9 cellular contexts compared by ENCODE assay signal in genomic region chr17:38885044-38885727, GRCh38. TPM values are rescaled to one million over a fixed set of nuclear protein-coding genes. Genes with fewer than 3 reads are reported as not detected.
DNase-seq lines count a peak whose midpoint lies in the region; ATAC-seq, FAIRE-seq and TF ChIP-seq lines count a peak whose summit lies in the region.
"Had no signal": no experiment of that assay in that cellular context is flagged by ENCODE, and none has a peak within 500 bp of the region (broad histone marks: within the 10 kb centered on the region; RNA-seq: fewer than 3 reads in every experiment).

No MANE protein-coding gene starts in this region.

- peaks cover 51 to 94% (median 91%) of the 10 kb centered on the region in 4 donors for H3K4me1 Mint-ChIP-seq in naive thymus-derived CD8-positive, alpha-beta T cell

- TF ChIP-seq RAD21 in A549 (conservative IDR thresholded peaks at IDR 0.05 in 1 of 2, IDR thresholded peaks at IDR 0.05 in 1 of 2) = no peak

- TF ChIP-seq CTCF in A549 (IDR thresholded peaks at IDR 0.05) = no peak

- peak overlapping the region; percentile 61 to 87 (median 78) for H3K4me3 Mint-ChIP-seq in naive thymus-derived CD8-positive, alpha-beta T cell

- H3K4me3 ChIP-seq in A549 (no peak overlapping the region), HUES48 (ENCODE audit: low read depth, low read length) (no peak overlapping the region), duodenal mucosa (ENCODE audit: low read depth in 1 of 2, low read length in 2 of 2) (peak overlapping the region; percentile 8 to 51)

- H3K27ac Mint-ChIP-seq in naive thymus-derived CD8-positive, alpha-beta T cell = peak overlapping the region; percentile 87 to 99 (median 94)

- TF ChIP-seq POLR2A in A549 (IDR thresholded peaks at IDR 0.05; ENCODE audit: low read length) = no peak

- FAIRE-seq in A549 (lab: Jason Lieb, UNC) = no peak

- H3K9ac ChIP-seq in HUES48 (ENCODE audit: low read depth, low read length) = no peak overlapping the region
- peak overlapping the region; percentile 30 to 38 for H3K9ac ChIP-seq in duodenal mucosa (ENCODE audit: low read depth in 1 of 2, low read length in 2 of 2)

- TF ChIP-seq EP300 in A549 (IDR thresholded peaks at IDR 0.05) = no peak

- H3K9me3 Mint-ChIP-seq in naive thymus-derived CD8-positive, alpha-beta T cell = no peaks in the 10 kb centered on the region

- DNase-seq in A549 (ENCODE audit: low read depth in 1 of 2, low spot score in 1 of 2) = no peak
- no peak for DNase-seq in naive thymus-derived CD8-positive, alpha-beta T cell
- DNase-seq in AG08396 (ENCODE audit: low spot score) = no peak
- DNase-seq in NCI-H1092 (lab: John Stamatoyannopoulos, UW) = no peak
- DNase-seq in NCI-H1092 treated with DMSO at 0.1 percent for 48 hours (lab: John Stamatoyannopoulos, UW) = no peak

- H3K27ac ChIP-seq in A549 (peak overlapping the region in 1 of 2 experiments; percentile 57; a peak in 3 of 6 replicates), HUES48 (ENCODE audit: low read depth, low read length) (peak overlapping the region; percentile 41), duodenal mucosa (ENCODE audit: low read depth, low read length) (peak overlapping the region; percentile 0)
- H3K27ac ChIP-seq: epithelial cell of prostate had no signal

- H3K27me3 ChIP-seq in HUES48 (ENCODE audit: control insufficient read depth, insufficient read depth, low read length) = no peaks in the 10 kb centered on the region
- H3K27me3 ChIP-seq in duodenal mucosa (ENCODE audit: control insufficient read depth in 1 of 2, insufficient read depth in 2 of 2, low read length in 2 of 2) = no peaks in the 10 kb centered on the region

- peaks cover 0 to 2% (median 0%) of the 10 kb centered on the region in 5 donors for H3K27me3 Mint-ChIP-seq in naive thymus-derived CD8-positive, alpha-beta T cell

- ATAC-seq in A549 (no peak), HG03175 (IDR thresholded peaks at IDR 0.05; ENCODE audit: unreplicated experiment) (no peak)
- ATAC-seq in naive thymus-derived CD8-positive, alpha-beta T cell = no peak

- POLR2A ChIA-PET in A549 (lab: Yijun Ruan, JAX) = no interaction called here
- POLR2A ChIA-PET in naive thymus-derived CD8-positive, alpha-beta T cell (lab: Charles Lee) = interaction anchor here (0.6 to 5.8 kb wide), 9 partner anchors 8 to 91 kb away, joined by 3 to 113 read pairs (median 3); partner anchors contain the start of genes LASP1 and RPL23

- H3K4me2 ChIP-seq in A549 = peak overlapping the region; percentile 17; the same call in 1 of the 3 replicates

- CTCF ChIA-PET in A549 (lab: Yijun Ruan, JAX) = interaction anchor here (1.0 to 2.8 kb wide), 6 partner anchors 12 to 268 kb away, joined by 3 to 19 read pairs (median 4); partner anchors contain the start of genes FBXO47 and LASP1

- peaks cover 80% of the 10 kb centered on the region for H3K4me1 ChIP-seq in A549
- peaks cover 38% of the 10 kb centered on the region for H3K4me1 ChIP-seq in HUES48 (ENCODE audit: control insufficient read depth, insufficient read depth, low read length)
- H3K4me1 ChIP-seq in duodenal mucosa (ENCODE audit: control insufficient read depth in 1 of 2, insufficient read depth in 2 of 2, low read length in 2 of 2) = peaks cover 80 to 87% of the 10 kb centered on the region in 2 donors

- peaks cover 0 to 55% (median 2%) of the 10 kb centered on the region in 3 donors for H3K36me3 Mint-ChIP-seq in naive thymus-derived CD8-positive, alpha-beta T cell

- WGBS in A549 (ENCODE audit: missing lambda C conversion rate) = 83% methylated on average over 9 of the region's 9 CpGs

- H3K9me3 ChIP-seq in A549 = no peaks in the 10 kb centered on the region
- no peaks in the 10 kb centered on the region for H3K9me3 ChIP-seq in HUES48 (ENCODE audit: control insufficient read depth, insufficient read depth, low read length)
- H3K9me3 ChIP-seq in duodenal mucosa (ENCODE audit: control insufficient read depth in 1 of 2, low read length in 2 of 2) = no peaks in the 10 kb centered on the region

- H3K36me3 ChIP-seq in HUES48 (ENCODE audit: control insufficient read depth, insufficient read depth, low read length) = peaks cover 50% of the 10 kb centered on the region
- H3K36me3 ChIP-seq in duodenal mucosa (ENCODE audit: control insufficient read depth in 1 of 2, insufficient read depth in 2 of 2, low read length in 2 of 2) = peaks cover 20 to 49% of the 10 kb centered on the region in 2 donors

TF ChIP-seq in A549, 52 proteins besides CTCF, POLR2A, EP300 and RAD21:
- TF ChIP-seq KDM1A (IDR thresholded peaks at IDR 0.05; ENCODE audit: low read depth) = peak; percentile 62; the same call in 1 of the 2 replicates
- TF ChIP-seq FOSL2 (IDR thresholded peaks at IDR 0.05) = no peak
- no peak for TF ChIP-seq FOSL2 (CRISPR knock-in tag; IDR thresholded peaks at IDR 0.05)

RNA-seq across cellular contexts. Expression of gene LASP1, which starts 15.3 kb away (rescaled TPM):
- 145 and 152 TPM in 2 replicates for polyA plus RNA-seq in A549 (2011; rRNA removed)
- 201 and 252 TPM in 2 replicates for polyA plus RNA-seq in A549 (2012; cell fraction: cytosol; rRNA removed)
- 247 and 316 TPM in 2 replicates for polyA plus RNA-seq in A549 (2012; cell fraction: nucleus; rRNA removed)
- polyA plus RNA-seq in A549 (2017; fragmentation: RNase III; extraction: RNeasy Plus Mini Kit Qiagen cat#74134 plus additional on column Dnase treatment) = 281 to 312 TPM (median 287 TPM) in 3 replicates
- 197 TPM in 2 replicates for polyA minus RNA-seq in A549 (2011; rRNA and poly(A)+ RNA removed)
- 100 to 1,000 TPM; 103 to 107 TPM for total RNA-seq in naive thymus-derived CD8-positive, alpha-beta T cell
- 10 to 100 TPM; 50.1 to 53.1 (median 52.0) TPM for polyA plus RNA-seq in naive thymus-derived CD8-positive, alpha-beta T cell

RNA-seq across cellular contexts. Expression of gene RPL23, which starts 31.7 kb away (rescaled TPM):
- polyA plus RNA-seq in A549 (2011; rRNA removed) (2,297 and 2,715 TPM in 2 replicates), A549 (2017; fragmentation: RNase III; extraction: RNeasy Plus Mini Kit Qiagen cat#74134 plus additional on column Dnase treatment) (2,814 to 3,171 TPM (median 2,969 TPM) in 3 replicates)
- polyA plus RNA-seq in A549 (2012; cell fraction: cytosol; rRNA removed) = 1,824 and 2,393 TPM in 2 replicates
- polyA plus RNA-seq in A549 (2012; cell fraction: nucleus; rRNA removed) = 368 and 737 TPM in 2 replicates
- 307 and 414 TPM in 2 replicates for polyA minus RNA-seq in A549 (2011; rRNA and poly(A)+ RNA removed)
- 1,000 to 10,000 TPM; 1,755 to 1,793 TPM for total RNA-seq in naive thymus-derived CD8-positive, alpha-beta T cell
- 1,000 to 10,000 TPM; 1,506 to 1,897 (median 1,688) TPM for polyA plus RNA-seq in naive thymus-derived CD8-positive, alpha-beta T cell

Comparison
In these comparisons a context has a peak if more than half of its experiments do, and no peak if none do; other contexts are left out.
1. H3K4me3 ChIP-seq: peak in duodenal mucosa (2 of 2); none in A549 (single experiment) and HUES48 (single experiment).